ENCODE assay signal across 2 cellular contexts in the genomic region with DNA sequence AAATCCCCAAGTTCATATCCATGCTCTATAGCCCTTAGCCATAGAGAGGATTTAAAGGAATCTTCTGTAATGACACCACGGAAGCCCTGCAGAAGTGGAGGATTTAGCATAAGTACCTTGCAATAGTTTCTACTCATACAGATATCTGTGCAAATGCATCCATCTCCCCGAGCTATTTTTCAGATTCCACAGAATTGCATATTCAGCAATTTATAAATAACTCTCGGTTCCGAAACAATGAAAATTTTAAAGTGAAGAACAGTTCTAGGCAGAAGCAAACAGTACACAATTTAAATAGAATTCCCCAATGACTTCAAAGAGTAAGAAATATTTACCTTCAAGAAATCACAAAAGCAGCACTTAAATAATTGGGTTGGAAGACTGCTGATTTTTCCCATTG.
TF ChIP-seq lines count a peak whose summit lies in the region.

No MANE protein-coding gene starts in this region.

TF ChIP-seq in IMR-90, 13 proteins besides CTCF, POLR2A, EP300 and RAD21:
- TF ChIP-seq CHD1 (IDR thresholded peaks at IDR 0.05; ENCODE audit: low read depth, low read length) (no peak), MXI1 (IDR thresholded peaks at IDR 0.05; ENCODE audit: borderline replicate concordance, low read depth, low read length) (no peak), BHLHE40 (IDR thresholded peaks at IDR 0.05; ENCODE audit: low read depth, low read length) (no peak), MAFK (IDR thresholded peaks at IDR 0.05; ENCODE audit: low read depth, low read length) (peak; percentile 96), MAZ (IDR thresholded peaks at IDR 0.05; ENCODE audit: borderline replicate concordance, low read depth, low read length) (no peak), RCOR1 (IDR thresholded peaks at IDR 0.05; ENCODE audit: insufficient replicate concordance, low read length) (no peak)
TF ChIP-seq in IMR-90: peak in this region for 1.

TF ChIP-seq in liver, 16 proteins besides CTCF, POLR2A, EP300 and RAD21:
- no peak for TF ChIP-seq RXRA (IDR thresholded peaks at IDR 0.05)
- TF ChIP-seq HNF4A (conservative IDR thresholded peaks at IDR 0.05) = no peak
- TF ChIP-seq SP1 (IDR thresholded peaks at IDR 0.05) = no peak
- TF ChIP-seq, protein P1, sequence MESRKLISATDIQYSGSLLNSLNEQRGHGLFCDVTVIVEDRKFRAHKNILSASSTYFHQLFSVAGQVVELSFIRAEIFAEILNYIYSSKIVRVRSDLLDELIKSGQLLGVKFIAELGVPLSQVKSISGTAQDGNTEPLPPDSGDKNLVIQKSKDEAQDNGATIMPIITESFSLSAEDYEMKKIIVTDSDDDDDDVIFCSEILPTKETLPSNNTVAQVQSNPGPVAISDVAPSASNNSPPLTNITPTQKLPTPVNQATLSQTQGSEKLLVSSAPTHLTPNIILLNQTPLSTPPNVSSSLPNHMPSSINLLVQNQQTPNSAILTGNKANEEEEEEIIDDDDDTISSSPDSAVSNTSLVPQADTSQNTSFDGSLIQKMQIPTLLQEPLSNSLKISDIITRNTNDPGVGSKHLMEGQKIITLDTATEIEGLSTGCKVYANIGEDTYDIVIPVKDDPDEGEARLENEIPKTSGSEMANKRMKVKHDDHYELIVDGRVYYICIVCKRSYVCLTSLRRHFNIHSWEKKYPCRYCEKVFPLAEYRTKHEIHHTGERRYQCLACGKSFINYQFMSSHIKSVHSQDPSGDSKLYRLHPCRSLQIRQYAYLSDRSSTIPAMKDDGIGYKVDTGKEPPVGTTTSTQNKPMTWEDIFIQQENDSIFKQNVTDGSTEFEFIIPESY (IDR thresholded peaks at IDR 0.05) = no peak
- TF ChIP-seq HNF4G (IDR thresholded peaks at IDR 0.05) = no peak
- TF ChIP-seq JUND (IDR thresholded peaks at IDR 0.05) = no peak
- no peak for TF ChIP-seq TAF1 (conservative IDR thresholded peaks at IDR 0.05)
